In genomic region chr14:60332046-60332399, GRCh38 we compare ENCODE assay signal across 8 cellular contexts.
A peak's percentile ranks its signal among the peaks of the same experiment; 100 is the strongest.
DNase-seq lines count a peak whose midpoint lies in the region; ATAC-seq and TF ChIP-seq lines count a peak whose summit lies in the region.

No MANE protein-coding gene starts in this region.

- no peak overlapping the region for H3K27ac Mint-ChIP-seq in Calu3 (ENCODE audit: unreplicated experiment)

- H3K4me1 Mint-ChIP-seq in Calu3 (ENCODE audit: low read depth, unreplicated experiment), result peaks cover 23% of the 10 kb centered on the region

- peaks cover 10% of the 10 kb centered on the region for H3K36me3 Mint-ChIP-seq in Calu3 (ENCODE audit: insufficient read depth, unreplicated experiment)

- H3K4me1 ChIP-seq in PC-9 (replicated peaks; ENCODE audit: insufficient read depth) (no peaks in the 10 kb centered on the region), parathyroid adenoma (no peaks in the 10 kb centered on the region), sigmoid colon (peaks cover 0 to 16% (median 7%) of the 10 kb centered on the region in 4 donors)

- H3K4me3 Mint-ChIP-seq in Calu3 (ENCODE audit: low read depth, unreplicated experiment), result peak overlapping the region; percentile 76

- H3K79me2 ChIP-seq in PC-9 (ENCODE audit: low read depth) (no peaks in the 10 kb centered on the region), parathyroid adenoma (no peaks in the 10 kb centered on the region)

- H3K4me2 ChIP-seq in PC-9 (peak overlapping the region; percentile 85), parathyroid adenoma (ENCODE audit: low read length) (peak overlapping the region; percentile 55)

- H3K9ac ChIP-seq in parathyroid adenoma, result no peak overlapping the region

- H3K9me3 Mint-ChIP-seq in Calu3 (ENCODE audit: low read depth, unreplicated experiment), result no peaks in the 10 kb centered on the region

- no peaks in the 10 kb centered on the region for H3K27me3 ChIP-seq in PC-9 (ENCODE audit: insufficient read depth, low read depth)
- peaks cover 0 to 5% (median 0%) of the 10 kb centered on the region in 45 donors for H3K27me3 ChIP-seq in dorsolateral prefrontal cortex
- H3K27me3 ChIP-seq in parathyroid adenoma (ENCODE audit: control insufficient read depth, insufficient read depth, low read length), result no peaks in the 10 kb centered on the region
- peaks cover 3 to 13% (median 4%) of the 10 kb centered on the region in 3 donors for H3K27me3 ChIP-seq in sigmoid colon

- no peak for TF ChIP-seq POLR2A in sigmoid colon (IDR thresholded peaks at IDR 0.05)

- no peak for ATAC-seq in left lobe of liver

- intact Hi-C loops in Calu3 (cut with micrococcal nuclease; ENCODE audit: unreplicated experiment), result loop anchor here (1.0 to 5.0 kb wide), 3 partner anchors 80 to 227 kb away; no protein-coding TSS in a partner anchor
- intact Hi-C loops in PC-9 (cut with micrococcal nuclease; ENCODE audit: unreplicated experiment), result loop anchor here (5.0 kb wide), 4 partner anchors 85 to 230 kb away; partner anchors contain the start of gene PPM1A
- intact Hi-C loops in dorsolateral prefrontal cortex (cut with DNase I), result loop anchor here in 1 of 2 donors (5.0 kb wide), 1 partner anchor 85 kb away; the partner anchor contains the start of gene PPM1A
- intact Hi-C loops in sigmoid colon (cut with DNase I), result no loop called here

- no peak for TF ChIP-seq EP300 in sigmoid colon (IDR thresholded peaks at IDR 0.05)

- H3K9me3 ChIP-seq in PC-9 (ENCODE audit: insufficient read depth, low read depth) (no peaks in the 10 kb centered on the region), parathyroid adenoma (ENCODE audit: control insufficient read depth, low read length) (no peaks in the 10 kb centered on the region), sigmoid colon (no peaks in the 10 kb centered on the region)

- TF ChIP-seq CTCF in Calu3 (IDR thresholded peaks at IDR 0.05; ENCODE audit: unreplicated experiment) (peak; percentile 10), PC-9 (conservative IDR thresholded peaks at IDR 0.05) (peak; percentile 56; the same call in 1 of the 2 replicates), dorsolateral prefrontal cortex (IDR thresholded peaks at IDR 0.05 in 54 of 56, conservative IDR thresholded peaks at IDR 0.05 in 2 of 56; ENCODE audit: low read depth in 1 of 56, partially characterized antibody in 56 of 56) (peak in 12 of 56 donors; percentile 1 to 26 (median 9)), parathyroid adenoma (IDR thresholded peaks at IDR 0.05) (peak; percentile 2), sigmoid colon (IDR thresholded peaks at IDR 0.05) (no peak)

- POLR2A ChIA-PET in PC-9 (lab: Charles Lee; ENCODE audit: unreplicated experiment), result no interaction called here

- no peaks in the 10 kb centered on the region for H4K20me1 ChIP-seq in PC-9 (ENCODE audit: insufficient read depth)

- H2AFZ ChIP-seq in PC-9, result peak overlapping the region; percentile 91
- H2AFZ ChIP-seq in parathyroid adenoma, result peak overlapping the region; percentile 71

- H3K27ac ChIP-seq in PC-9 (no peak overlapping the region), dorsolateral prefrontal cortex (peak overlapping the region in 1 of 59 donors; percentile 20), parathyroid adenoma (no peak overlapping the region), sigmoid colon (no peak overlapping the region)

- H3K4me3 ChIP-seq in PC-9 (peak overlapping the region; percentile 66), dorsolateral prefrontal cortex (peak overlapping the region in 42 of 59 donors; percentile 32 to 71 (median 55)), parathyroid adenoma (ENCODE audit: low read depth, low read length) (peak overlapping the region; percentile 30), sigmoid colon (peak overlapping the region in 1 of 4 donors; percentile 41)

- WGBS in sigmoid colon, 2 donors, result 34 to 40% methylated on average over 2 of the region's 2 CpGs

- DNase-seq in Calu3 (no peak), PC-9 (no peak), dorsolateral prefrontal cortex (no peak), left lobe of liver (ENCODE audit: low spot score) (no peak), midbrain (lab: John Stamatoyannopoulos, UW) (no peak), sigmoid colon (no peak), NCI-H510A (lab: John Stamatoyannopoulos, UW) (no peak)

- no peaks in the 10 kb centered on the region for H3K9me2 ChIP-seq in PC-9 (ENCODE audit: insufficient read depth)

- H3K36me3 ChIP-seq in PC-9 (ENCODE audit: low read depth), result no peaks in the 10 kb centered on the region
- H3K36me3 ChIP-seq in parathyroid adenoma (ENCODE audit: control insufficient read depth, insufficient read depth, low read length), result no peaks in the 10 kb centered on the region
- H3K36me3 ChIP-seq in sigmoid colon, result no peaks in the 10 kb centered on the region

- H3F3A ChIP-seq in PC-9 (ENCODE audit: insufficient read depth, low read depth), result no peaks in the 10 kb centered on the region

- CTCF ChIA-PET in Calu3 (lab: Charles Lee) (interaction anchor here (0.6 to 1.4 kb wide), 5 partner anchors 18 to 1129 kb away, joined by 3 to 6 read pairs (median 4); no protein-coding TSS in a partner anchor), PC-9 (lab: Charles Lee) (interaction anchor here (0.6 to 2.1 kb wide), 4 partner anchors 17 to 950 kb away, joined by 3 to 8 read pairs (median 6); no protein-coding TSS in a partner anchor)

- H3K27me3 Mint-ChIP-seq in Calu3 (ENCODE audit: unreplicated experiment), result peaks cover 36% of the 10 kb centered on the region

- no TSS peak for BruUV-seq in Calu3 (replicated peaks; lab: Mats Ljungman, UMichigan)
- BruUV-seq in PC-9 (replicated peaks; lab: Mats Ljungman, UMichigan), result no TSS peak

Comparison
In these comparisons a context has a peak if more than half of its experiments do, and no peak if none do; other contexts are left out.
1. CTCF ChIP-seq: peak in Calu3 (single experiment), PC-9 (single experiment) and parathyroid adenoma (single experiment); none in sigmoid colon (0 of 4).